Comparison of ENCODE assay signal across 23 cellular contexts in the genomic region with DNA sequence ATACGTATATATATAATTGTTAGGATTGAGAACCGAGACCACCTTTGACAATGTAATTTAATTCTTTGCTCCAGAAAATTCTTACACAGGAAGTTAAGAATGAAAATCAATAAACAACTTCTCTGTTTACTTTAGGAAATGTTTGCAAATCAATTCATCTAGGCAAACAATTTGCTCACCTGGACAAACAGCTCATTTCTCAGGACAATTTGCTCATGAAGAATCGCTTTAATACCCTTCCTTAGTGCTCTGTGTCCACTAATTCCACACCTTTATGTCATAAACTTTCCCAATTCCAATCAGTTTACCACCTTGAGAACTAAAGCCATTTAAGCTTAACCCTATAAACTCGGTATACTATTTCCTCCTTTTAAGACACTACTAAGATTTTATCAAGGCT.
"Had no signal": no experiment of that assay in that cellular context is flagged by ENCODE, and none has a peak within 500 bp of the region (broad histone marks: within the 10 kb centered on the region; RNA-seq: fewer than 3 reads in every experiment).

No MANE protein-coding gene starts in this region.

- H3K27ac ChIP-seq: left ventricle myocardium inferior, ovary, skin epidermis, suprapubic skin, thoracic aorta, tibial artery, upper lobe of right lung had no signal

- H3K4me1 ChIP-seq: left ventricle myocardium inferior, suprapubic skin, tibial artery, upper lobe of right lung had no signal

- H3K4me3 ChIP-seq: left ventricle myocardium inferior, lung, mucosa of descending colon, ovary, skin epidermis, suprapubic skin, thoracic aorta, tibial artery, upper lobe of right lung had no signal

- H3K9me3 ChIP-seq: left ventricle myocardium inferior, mucosa of descending colon, ovary, suprapubic skin, thoracic aorta, tibial artery, upper lobe of right lung had no signal

- ATAC-seq: mucosa of descending colon; naive thymus-derived CD4-positive, alpha-beta T cell; natural killer cell treated with Interleukin-12 subunit alpha and Interleukin-12 subunit beta and Interleukin-15 and Interleukin-18, amount 100 ng/mL, for 72 hours; right cardiac atrium; sciatic nerve; stimulated activated effector memory CD8-positive, alpha-beta T cell treated with anti-CD3 and anti-CD28 coated beads, Interleukin-12 subunit alpha, Interleukin-12 subunit beta, amount 100 ng/mL, for 72 hours; upper lobe of right lung had no signal

- H3K27me3 ChIP-seq: ovary, suprapubic skin, tibial artery, upper lobe of right lung had no signal

- H3K36me3 ChIP-seq: left ventricle myocardium inferior, ovary, suprapubic skin, thoracic aorta, tibial artery, upper lobe of right lung had no signal

- DNase-seq: islet precursor cell; left ventricle myocardium inferior; midbrain; mucosa of descending colon; naive thymus-derived CD4-positive, alpha-beta T cell; ovary; right cardiac atrium; stimulated activated CD4-positive, alpha-beta T cell treated with anti-CD3 and anti-CD28 coated beads, Interleukin-12 subunit alpha, Interleukin-12 subunit beta, amount 100 ng/mL, for 4 hours; stimulated activated CD4-positive, alpha-beta T cell treated with anti-CD3 and anti-CD28 coated beads, Interleukin-15, amount 100 ng/mL, for 24 hours; stimulated activated CD4-positive, alpha-beta T cell treated with anti-CD3 and anti-CD28 coated beads, Interleukin-2, amount 100 ng/mL, for 24 hours; stimulated activated CD4-positive, alpha-beta T cell treated with anti-CD3 and anti-CD28 coated beads, Interleukin-4, amount 100 ng/mL, for 1 hour; stimulated activated naive CD4-positive, alpha-beta T cell; tibial artery; trophoblast cell; upper lobe of right lung had no signal

- FAIRE-seq: urothelium cell line had no signal
